ENCODE assay signal across 11 cellular contexts in genomic region chr11:69240332-69241074, GRCh38. TPM values are rescaled to one million over a fixed set of nuclear protein-coding genes. Genes with fewer than 3 reads are reported as not detected.
DNase-seq lines count a peak whose midpoint lies in the region; ATAC-seq and TF ChIP-seq lines count a peak whose summit lies in the region.
"Had no signal": no experiment of that assay in that cellular context is flagged by ENCODE, and none has a peak within 500 bp of the region (broad histone marks: within the 10 kb centered on the region; RNA-seq: fewer than 3 reads in every experiment).

No MANE protein-coding gene starts in this region.

- TF ChIP-seq CTCF in AG04449 (IDR thresholded peaks at IDR 0.05; ENCODE audit: insufficient read depth, low read length, missing control alignments) (peak; percentile 42), GM12865 (IDR thresholded peaks at IDR 0.05; ENCODE audit: insufficient read depth, low read depth, low read length, missing control alignments) (peak; percentile 33), WTC11 (IDR thresholded peaks at IDR 0.05) (0 out of 2 replicates have a peak, but pooled peaks have one; percentile 12), hepatocyte (IDR thresholded peaks at IDR 0.05; ENCODE audit: poor library complexity) (peak; percentile 15)

- H3K27ac ChIP-seq in hepatocyte = no peak overlapping the region

- H3K79me2 ChIP-seq in hepatocyte = no peaks in the 10 kb centered on the region

- WGBS in hepatocyte (ENCODE audit: low lambda C conversion rate, missing lambda C conversion rate) = 85% methylated on average over 7 of the region's 7 CpGs

- H3K27me3 Mint-ChIP-seq in WTC11 (ENCODE audit: low read depth) = peaks cover 1% of the 10 kb centered on the region; the same call in 1 of the 2 replicates

- H3K9me3 ChIP-seq in hepatocyte (ENCODE audit: low read depth) = no peaks in the 10 kb centered on the region

- H4K20me1 ChIP-seq in hepatocyte (ENCODE audit: insufficient read depth, poor library complexity, severe bottlenecking) = no peaks in the 10 kb centered on the region

- no peaks in the 10 kb centered on the region for H3K36me3 Mint-ChIP-seq in WTC11

- ATAC-seq in WTC11 = peak; percentile 62
- ATAC-seq in HG03457 (IDR thresholded peaks at IDR 0.05; ENCODE audit: unreplicated experiment) = no peak

- no peak overlapping the region for H3K4me2 ChIP-seq in hepatocyte

- peaks cover 9% of the 10 kb centered on the region; the same call in 1 of the 2 replicates for H3K4me1 Mint-ChIP-seq in WTC11

- H3K4me3 Mint-ChIP-seq in WTC11 = no peak overlapping the region

- H3K9me2 ChIP-seq in hepatocyte (replicated peaks; ENCODE audit: insufficient read depth) = no peaks in the 10 kb centered on the region

- no peaks in the 10 kb centered on the region for H3K36me3 ChIP-seq in hepatocyte (replicated peaks; ENCODE audit: insufficient read depth, low read depth)

- peaks cover 5% of the 10 kb centered on the region; the same call in 1 of the 2 replicates for H3K9me3 Mint-ChIP-seq in WTC11

- no peak overlapping the region for H3K4me3 ChIP-seq in AG04449 (ENCODE audit: low read depth, low read length)
- H3K4me3 ChIP-seq in GM12865 (ENCODE audit: low read depth, low read length) = no peak overlapping the region
- no peak overlapping the region for H3K4me3 ChIP-seq in hepatocyte

- POLR2A ChIA-PET in AG04449 (lab: Yijun Ruan, JAX) (no interaction called here), WTC11 (lab: Charles Lee) (no interaction called here)

- H3K4me1 ChIP-seq in hepatocyte (ENCODE audit: insufficient read depth) = no peaks in the 10 kb centered on the region

- H3K27ac Mint-ChIP-seq in WTC11 = no peak overlapping the region

- DNase-seq in AG04449 (ENCODE audit: low read depth, low spot score) (no peak), GM12865 (ENCODE audit: low read depth) (peak; percentile 21), WTC11 (ENCODE audit: low spot score) (no peak), hepatocyte (ENCODE audit: low spot score) (peak; percentile 40), NCI-H2029 treated with DMSO at 0.1 percent for 48 hours (lab: John Stamatoyannopoulos, UW) (no peak), GOT3 (lab: John Stamatoyannopoulos, UW) (no peak), NCI-H2107 treated with DMSO at 0.1 percent for 48 hours (lab: John Stamatoyannopoulos, UW; ENCODE audit: unreplicated experiment) (no peak)
- DNase-seq: MV-4-11, T-helper 2 cell had no signal

- CTCF ChIA-PET in AG04449 (lab: Yijun Ruan, JAX) = interaction anchor here (0.6 to 1.6 kb wide), 10 partner anchors 9 to 433 kb away, joined by 3 to 7 read pairs (median 3); no protein-coding TSS in a partner anchor
- CTCF ChIA-PET in WTC11 (lab: Charles Lee) = interaction anchor here (0.6 to 3.2 kb wide), 11 partner anchors 10 to 861 kb away, joined by 3 to 26 read pairs (median 4); no protein-coding TSS in a partner anchor

- no peak overlapping the region for H2AFZ ChIP-seq in hepatocyte

- no peaks in the 10 kb centered on the region for H3K27me3 ChIP-seq in hepatocyte

TF ChIP-seq in WTC11, 78 proteins besides CTCF, POLR2A, EP300 and RAD21:
- TF ChIP-seq MLX (CRISPR knock-in tag; IDR thresholded peaks at IDR 0.05) = no peak

RNA-seq across cellular contexts. Expression of gene MYEOV, which starts 53.5 kb away (rescaled TPM):
- 1.1 to 1.4 TPM (median 1.1 TPM) in 3 replicates for total RNA-seq in WTC11 (2021)
- total RNA-seq in hepatocyte = not detected in 2 replicates
- 0.57 TPM in 1 of 2 replicates, not detected in the other for polyA plus RNA-seq in hepatocyte
- total RNA-seq: lung microvascular endothelial cell had no signal

Comparison
In these comparisons a context has a peak if more than half of its experiments do, and no peak if none do; other contexts are left out.
1. DNase-seq: peak in GM12865 (single experiment) and hepatocyte (single experiment); none in AG04449 (single experiment), WTC11 (single experiment), NCI-H2029 treated with DMSO at 0.1 percent for 48 hours (single experiment), GOT3 (single experiment) and NCI-H2107 treated with DMSO at 0.1 percent for 48 hours (single experiment).
2. Peak in every context shown above with its lines, with median percentiles within 50 percentile points of each other: CTCF ChIP-seq.